2 cellular contexts compared by ENCODE assay signal in genomic region chr9:135792268-135793128, GRCh38.
TF ChIP-seq lines count a peak whose summit lies in the region.

No MANE protein-coding gene starts in this region.

TF ChIP-seq in Ishikawa, 13 proteins besides CTCF, POLR2A, EP300 and RAD21 (continued from another document):
- TF ChIP-seq USF1 (IDR thresholded peaks at IDR 0.05) = 0 out of 2 replicates have a peak, but pooled peaks have one; percentile 9

TF ChIP-seq in K562, 482 proteins besides CTCF, POLR2A, EP300 and RAD21 (continued from another document):
- TF ChIP-seq UBTF (IDR thresholded peaks at IDR 0.05; ENCODE audit: borderline replicate concordance in 1 of 2, low read depth in 2 of 2, low read length in 2 of 2) = 0 out of 4 replicates have a peak, but pooled peaks of 1 of the 2 experiments have one; percentile 68
- TF ChIP-seq ZNF121 (CRISPR knock-in tag; conservative IDR thresholded peaks at IDR 0.05) = no peak
- TF ChIP-seq ZFX (CRISPR knock-in tag; IDR thresholded peaks at IDR 0.05) = no peak
- TF ChIP-seq PPARD (CRISPR knock-in tag; IDR thresholded peaks at IDR 0.05) = no peak
- no peak for TF ChIP-seq LCOR (CRISPR knock-in tag; IDR thresholded peaks at IDR 0.05)
- no peak for TF ChIP-seq GTF2F1 (IDR thresholded peaks at IDR 0.05; ENCODE audit: low read depth, low read length)
- peak; percentile 22; the same call in 1 of the 2 replicates for TF ChIP-seq RAD51 (IDR thresholded peaks at IDR 0.05; ENCODE audit: borderline replicate concordance, low read depth)
- TF ChIP-seq SMC3 (conservative IDR thresholded peaks at IDR 0.05; ENCODE audit: insufficient read depth, low read depth, low read length) = peak; percentile 49; the same call in 1 of the 2 replicates
- no peak for TF ChIP-seq SP1 (CRISPR knock-in tag; IDR thresholded peaks at IDR 0.05)
- no peak for TF ChIP-seq FOXK2 (conservative IDR thresholded peaks at IDR 0.05 in 1 of 2, IDR thresholded peaks at IDR 0.05 in 1 of 2; ENCODE audit: low read depth in 2 of 2)
- no peak for TF ChIP-seq CREM (IDR thresholded peaks at IDR 0.05; ENCODE audit: low read depth)
- TF ChIP-seq ZFP30 (CRISPR knock-in tag; IDR thresholded peaks at IDR 0.05; ENCODE audit: borderline replicate concordance) = no peak
- TF ChIP-seq MED1 (CRISPR knock-in tag; IDR thresholded peaks at IDR 0.05; ENCODE audit: borderline replicate concordance) = no peak
- peak; percentile 39 to 53; a peak in 3 of 4 replicates for TF ChIP-seq MNT (conservative IDR thresholded peaks at IDR 0.05)
- no peak for TF ChIP-seq JUN (IDR thresholded peaks at IDR 0.05; ENCODE audit: borderline replicate concordance, low read depth, low read length)
- no peak for TF ChIP-seq JUN (CRISPR knock-in tag; IDR thresholded peaks at IDR 0.05; ENCODE audit: borderline replicate concordance)
- TF ChIP-seq ZNF778 (CRISPR knock-in tag; IDR thresholded peaks at IDR 0.05) = no peak
- no peak for TF ChIP-seq MTA2 (IDR thresholded peaks at IDR 0.05; ENCODE audit: low read depth)
- TF ChIP-seq CAMTA2 (CRISPR knock-in tag; conservative IDR thresholded peaks at IDR 0.05) = no peak
- TF ChIP-seq ZNF449 (CRISPR knock-in tag; IDR thresholded peaks at IDR 0.05) = no peak
- no peak for TF ChIP-seq DNMT1 (IDR thresholded peaks at IDR 0.05)
- peak; percentile 69 for TF ChIP-seq MYC (IDR thresholded peaks at IDR 0.05; ENCODE audit: low read depth, low read length)
- TF ChIP-seq MYC (CRISPR knock-in tag; IDR thresholded peaks at IDR 0.05; ENCODE audit: borderline replicate concordance, low read depth) = no peak
- no peak for TF ChIP-seq ZBTB2 (IDR thresholded peaks at IDR 0.05)
- TF ChIP-seq HDAC2 (IDR thresholded peaks at IDR 0.05) = no peak
- TF ChIP-seq ZNF431 (CRISPR knock-in tag; IDR thresholded peaks at IDR 0.05) = no peak
- TF ChIP-seq ZNF232 (CRISPR knock-in tag; IDR thresholded peaks at IDR 0.05) = no peak
- no peak for TF ChIP-seq KHSRP (IDR thresholded peaks at IDR 0.05)
- TF ChIP-seq USF1 (CRISPR knock-in tag; IDR thresholded peaks at IDR 0.05) = peak; percentile 57
- TF ChIP-seq SRSF1 (IDR thresholded peaks at IDR 0.05; ENCODE audit: low read depth, low read length) = no peak
- no peak for TF ChIP-seq SP2 (IDR thresholded peaks at IDR 0.05; ENCODE audit: extremely low read depth, low read depth, low read length, poor library complexity, severe bottlenecking)
- peak in 1 of 2 experiments; percentile 81 for TF ChIP-seq E2F6 (IDR thresholded peaks at IDR 0.05; ENCODE audit: borderline replicate concordance in 1 of 2, extremely low read depth in 1 of 2, insufficient read depth in 1 of 2, insufficient read length in 1 of 2, low read depth in 1 of 2, low read length in 1 of 2, poor library complexity in 1 of 2, severe bottlenecking in 1 of 2)
- TF ChIP-seq L3MBTL2 (IDR thresholded peaks at IDR 0.05) = peak; percentile 87
- no peak for TF ChIP-seq IRF9 (tag; IDR thresholded peaks at IDR 0.05)
- TF ChIP-seq PRPF4 (IDR thresholded peaks at IDR 0.05; ENCODE audit: insufficient read depth, low read depth, low read length, poor library complexity, severe bottlenecking) = no peak
- TF ChIP-seq MAX (CRISPR knock-in tag; IDR thresholded peaks at IDR 0.05) = peak; percentile 34; the same call in 1 of the 2 replicates
- no peak for TF ChIP-seq ATF1 (CRISPR knock-in tag; IDR thresholded peaks at IDR 0.05)
- TF ChIP-seq ATF1 (tag; IDR thresholded peaks at IDR 0.05) = no peak
- no peak for TF ChIP-seq TCFL5 (CRISPR knock-in tag; conservative IDR thresholded peaks at IDR 0.05)
- no peak for TF ChIP-seq KAT2B (IDR thresholded peaks at IDR 0.05; ENCODE audit: low read depth, low read length)
- peak; percentile 67 for TF ChIP-seq MGA (IDR thresholded peaks at IDR 0.05)
- no peak for TF ChIP-seq ZNF3 (CRISPR knock-in tag; IDR thresholded peaks at IDR 0.05)
